8 cellular contexts compared by ENCODE assay signal in genomic region chr18:9117980-9118841, GRCh38. TPM values are rescaled to one million over a fixed set of nuclear protein-coding genes. Genes with fewer than 3 reads are reported as not detected.
A peak's percentile ranks its signal among the peaks of the same experiment; 100 is the strongest.
DNase-seq lines count a peak whose midpoint lies in the region; ATAC-seq, FAIRE-seq and TF ChIP-seq lines count a peak whose summit lies in the region.

No MANE protein-coding gene starts in this region.

- intact Hi-C loops in CD14-positive monocyte (cut with micrococcal nuclease) = loop anchor here in 1 of 2 donors (2.0 kb wide), 1 partner anchor 15 kb away; the partner anchor contains the start of gene NDUFV2

- peaks cover 13 to 55% of the 10 kb centered on the region in 2 donors for H3K4me1 ChIP-seq in muscle layer of duodenum (ENCODE audit: control insufficient read depth in 1 of 2, insufficient read depth in 2 of 2, low read length in 2 of 2)

- H3K27ac ChIP-seq in muscle layer of duodenum (ENCODE audit: low read length) = peak overlapping the region; percentile 81

- H3K27me3 Mint-ChIP-seq in CD14-positive monocyte (ENCODE audit: low read depth in 3 of 3) = no peaks in the 10 kb centered on the region

- no peaks in the 10 kb centered on the region for H3K9me3 ChIP-seq in muscle layer of duodenum (ENCODE audit: control insufficient read depth in 1 of 2, low read length in 2 of 2)

- TF ChIP-seq CTCF in CD14-positive monocyte (IDR thresholded peaks at IDR 0.05) (no peak), bronchial epithelial cell (IDR thresholded peaks at IDR 0.05; ENCODE audit: insufficient read depth, low read length, severe bottlenecking) (no peak)

- H3K4me3 ChIP-seq in bronchial epithelial cell (ENCODE audit: low read depth, low read length) = no peak overlapping the region
- peak overlapping the region; percentile 12 to 21 for H3K4me3 ChIP-seq in muscle layer of duodenum (ENCODE audit: low read depth in 1 of 2, low read length in 2 of 2)

- FAIRE-seq in bronchial epithelial cell (lab: Jason Lieb, UNC) = no peak

- peak overlapping the region; percentile 79 to 98 (median 84) for H3K27ac Mint-ChIP-seq in CD14-positive monocyte

- H3K36me3 ChIP-seq in bronchial epithelial cell (ENCODE audit: control insufficient read depth, insufficient read depth, low read length) (peaks cover 3% of the 10 kb centered on the region), muscle layer of duodenum (ENCODE audit: control insufficient read depth in 1 of 2, insufficient read depth in 2 of 2, low read length in 2 of 2) (peaks cover 0 to 24% of the 10 kb centered on the region in 2 donors)

- H3K27me3 ChIP-seq in bronchial epithelial cell (ENCODE audit: control insufficient read depth, insufficient read depth, low read length) = no peaks in the 10 kb centered on the region
- no peaks in the 10 kb centered on the region for H3K27me3 ChIP-seq in muscle layer of duodenum (ENCODE audit: low read depth, low read length)

- peaks cover 50% of the 10 kb centered on the region for H3K4me1 Mint-ChIP-seq in CD14-positive monocyte

- H3K36me3 Mint-ChIP-seq in CD14-positive monocyte = peaks cover 25 to 36% of the 10 kb centered on the region in 2 donors

- DNase-seq in CD14-positive monocyte (ENCODE audit: low spot score) (no peak), NCI-H226 (peak; percentile 30), bronchial epithelial cell (ENCODE audit: low read depth) (peak; percentile 87), occipital lobe (lab: John Stamatoyannopoulos, UW) (no peak), cerebellar cortex (ENCODE audit: low spot score) (no peak)

- H3K4me3 Mint-ChIP-seq in CD14-positive monocyte = peak overlapping the region in 1 of 2 donors; percentile 33

- ATAC-seq in GM18519 (IDR thresholded peaks at IDR 0.05; ENCODE audit: low FRiP score, unreplicated experiment) (no peak), HG03442 (IDR thresholded peaks at IDR 0.05; ENCODE audit: unreplicated experiment) (no peak)

- H3K9me3 Mint-ChIP-seq in CD14-positive monocyte = no peaks in the 10 kb centered on the region

RNA-seq across cellular contexts. Expression of gene NDUFV2, which starts 15.7 kb away (rescaled TPM):
- polyA plus RNA-seq in CD14-positive monocyte = 100 to 1,000 TPM; 162 to 184 TPM
- total RNA-seq in bronchial epithelial cell (69.0 and 70.2 TPM in 2 replicates), occipital lobe (95.1 TPM)

RNA-seq across cellular contexts. Expression of gene ANKRD12, which starts 18.4 kb away (rescaled TPM):
- polyA plus RNA-seq in CD14-positive monocyte = 10 to 100 TPM; 15.4 to 15.5 TPM
- 9.2 and 17.8 TPM in 2 replicates for total RNA-seq in bronchial epithelial cell
- total RNA-seq in occipital lobe = 186 TPM

Comparison
In these comparisons a context has a peak if more than half of its experiments do, and no peak if none do; other contexts are left out.
1. DNase-seq: peak in NCI-H226 (single experiment) and bronchial epithelial cell (single experiment); none in CD14-positive monocyte (single experiment), occipital lobe (single experiment) and cerebellar cortex (single experiment).